In the genomic region with DNA sequence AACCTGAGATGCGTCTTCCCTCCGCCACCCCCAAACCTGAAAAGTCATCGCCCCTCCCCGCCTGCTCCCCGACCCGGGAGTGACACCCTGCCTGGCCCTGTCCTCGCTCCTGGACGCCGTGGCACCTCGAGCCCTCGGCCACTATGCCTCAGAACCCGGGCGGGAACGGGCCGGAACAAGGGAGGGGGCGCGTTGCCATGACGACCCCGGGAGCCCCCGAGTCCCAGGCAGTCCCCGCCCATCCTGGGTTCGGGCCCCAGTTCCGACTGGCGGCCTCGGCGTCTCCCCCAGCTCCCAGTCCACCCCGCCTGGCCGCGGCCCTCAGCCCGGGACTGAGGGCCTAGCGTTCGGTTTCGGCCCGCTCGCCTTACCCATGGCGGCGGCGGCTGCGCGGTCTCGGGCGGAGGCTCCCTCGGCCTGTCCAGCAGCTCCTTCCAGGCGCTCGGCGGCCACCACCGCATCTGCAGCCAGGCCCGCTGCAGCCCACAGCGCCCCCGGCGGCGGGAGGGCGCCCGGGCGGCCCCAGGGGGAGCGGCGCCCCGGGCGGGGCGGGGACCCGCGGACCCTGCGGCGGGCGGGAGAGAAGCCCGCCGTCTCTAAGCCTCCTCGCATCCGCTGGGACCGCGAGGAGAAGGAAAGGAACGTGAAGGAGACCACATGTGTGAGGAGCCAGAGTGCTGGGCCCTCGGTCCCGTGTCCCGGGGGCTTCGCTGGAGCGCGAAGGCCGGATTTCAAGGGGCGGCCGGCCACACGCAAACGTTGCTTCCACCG, we compare ENCODE assay signal across 8 cellular contexts. TPM values are rescaled to one million over a fixed set of nuclear protein-coding genes. Genes with fewer than 3 reads are reported as not detected.
DNase-seq lines count a peak whose midpoint lies in the region; ATAC-seq and TF ChIP-seq lines count a peak whose summit lies in the region.

A gene with protein sequence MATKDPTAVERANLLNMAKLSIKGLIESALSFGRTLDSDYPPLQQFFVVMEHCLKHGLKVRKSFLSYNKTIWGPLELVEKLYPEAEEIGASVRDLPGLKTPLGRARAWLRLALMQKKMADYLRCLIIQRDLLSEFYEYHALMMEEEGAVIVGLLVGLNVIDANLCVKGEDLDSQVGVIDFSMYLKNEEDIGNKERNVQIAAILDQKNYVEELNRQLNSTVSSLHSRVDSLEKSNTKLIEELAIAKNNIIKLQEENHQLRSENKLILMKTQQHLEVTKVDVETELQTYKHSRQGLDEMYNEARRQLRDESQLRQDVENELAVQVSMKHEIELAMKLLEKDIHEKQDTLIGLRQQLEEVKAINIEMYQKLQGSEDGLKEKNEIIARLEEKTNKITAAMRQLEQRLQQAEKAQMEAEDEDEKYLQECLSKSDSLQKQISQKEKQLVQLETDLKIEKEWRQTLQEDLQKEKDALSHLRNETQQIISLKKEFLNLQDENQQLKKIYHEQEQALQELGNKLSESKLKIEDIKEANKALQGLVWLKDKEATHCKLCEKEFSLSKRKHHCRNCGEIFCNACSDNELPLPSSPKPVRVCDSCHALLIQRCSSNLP (minus strand): TSS at position 463 of the 771 bp plus-strand sequence. CDS start 88 bp downstream, at position 375.

- H3K9me3 ChIP-seq in OCI-LY3 (ENCODE audit: insufficient read depth, low read length), result no peaks in the 10 kb centered on the region

- peak within 1 kb of the TSS; percentile 87 for H3K27ac Mint-ChIP-seq in activated T-cell treated with anti-CD3 and anti-CD28 coated beads, Interleukin-2, amount 50 U/mL, for 24 hours

- H3K4me1 Mint-ChIP-seq in activated T-cell treated with anti-CD3 and anti-CD28 coated beads, Interleukin-2, amount 50 U/mL, for 24 hours (ENCODE audit: low read depth), result peaks cover 22% of the 10 kb centered on the region

- H4K20me1 ChIP-seq in OCI-LY3 (ENCODE audit: insufficient read depth, low read length), result peaks cover 10% of the 10 kb centered on the region; the same call in 1 of the 2 replicates

- no peak for TF ChIP-seq CTCF in OCI-LY3 (IDR thresholded peaks at IDR 0.05; ENCODE audit: low read depth, low read length)

- peak within 1 kb of the TSS; percentile 93 for H3K4me3 ChIP-seq in OCI-LY3 (ENCODE audit: low read length)

- H3K79me2 ChIP-seq in OCI-LY3 (ENCODE audit: low read length), result peaks cover 24% of the 10 kb centered on the region

- H3K36me3 ChIP-seq in OCI-LY3 (replicated peaks; ENCODE audit: low read depth, low read length), result no peaks in the 10 kb centered on the region

- peaks cover 7% of the 10 kb centered on the region; the same call in 1 of the 2 replicates for H3K4me1 ChIP-seq in OCI-LY3 (ENCODE audit: low read length)

- peak within 1 kb of the TSS; percentile 40 for H3K27ac ChIP-seq in OCI-LY3 (ENCODE audit: low read length)

- peak within 1 kb of the TSS; percentile 78 for H3K4me2 ChIP-seq in OCI-LY3 (ENCODE audit: low read length)

- H3K27me3 Mint-ChIP-seq in activated T-cell treated with anti-CD3 and anti-CD28 coated beads, Interleukin-2, amount 50 U/mL, for 24 hours, result no peaks in the 10 kb centered on the region

- DNase-seq in D341Med (ENCODE audit: low spot score), result peak; percentile 91
- DNase-seq in HPDE6-E6E7 (ENCODE audit: extremely low spot score), result peak; percentile 71
- peak; percentile 91 for DNase-seq in activated T-cell treated with anti-CD3 and anti-CD28 coated beads, Interleukin-2, amount 50 U/mL, for 24 hours
- peak; percentile 82 for DNase-seq in myocyte (ENCODE audit: low read depth)
- DNase-seq in stimulated activated CD8-positive, alpha-beta memory T cell treated with anti-CD3 and anti-CD28 coated beads, Interleukin-7, amount 100 ng/mL, for 48 hours (ENCODE audit: extremely low read depth in 1 of 2, low read depth in 1 of 2), result peak; percentile 53 to 57

- H3K9me3 Mint-ChIP-seq in activated T-cell treated with anti-CD3 and anti-CD28 coated beads, Interleukin-2, amount 50 U/mL, for 24 hours, result no peaks in the 10 kb centered on the region

- ATAC-seq in GM19467 (IDR thresholded peaks at IDR 0.05; ENCODE audit: unreplicated experiment) (peak; percentile 94), esophagus mucosa (peak; percentile 97)

- peak within 1 kb of the TSS; percentile 86 for H2AFZ ChIP-seq in OCI-LY3 (ENCODE audit: low read depth, low read length)

- H3K27me3 ChIP-seq in OCI-LY3 (ENCODE audit: low read depth, low read length), result no peaks in the 10 kb centered on the region

- H3K4me3 Mint-ChIP-seq in activated T-cell treated with anti-CD3 and anti-CD28 coated beads, Interleukin-2, amount 50 U/mL, for 24 hours, result peak within 1 kb of the TSS; percentile 88

- peak within 1 kb of the TSS; percentile 82 for H3K9ac ChIP-seq in OCI-LY3 (ENCODE audit: low read length)

- H3K36me3 Mint-ChIP-seq in activated T-cell treated with anti-CD3 and anti-CD28 coated beads, Interleukin-2, amount 50 U/mL, for 24 hours (ENCODE audit: low read depth), result peaks cover 8% of the 10 kb centered on the region

RNA-seq across cellular contexts. Expression of the gene that starts here (rescaled TPM):
- 12.2 TPM for total RNA-seq in esophagus mucosa
- total RNA-seq in myocyte, result 11.3 and 14.8 TPM in 2 replicates
- polyA plus RNA-seq in myocyte (2012), result 5.9 TPM

Comparison
In these comparisons a context has a peak if more than half of its experiments do, and no peak if none do; other contexts are left out.
1. Peak in every context shown above with its lines: DNase-seq, ATAC-seq, H3K4me3 ChIP-seq and H3K27ac ChIP-seq.